In genomic region chr7:153401795-153402720, GRCh38 we compare ENCODE assay signal across 1 cellular context.
TF ChIP-seq lines count a peak whose summit lies in the region.

No MANE protein-coding gene starts in this region.

TF ChIP-seq in K562, 482 proteins besides CTCF, POLR2A, EP300 and RAD21 (continued from another document):
- TF ChIP-seq ZNF445 (CRISPR knock-in tag; IDR thresholded peaks at IDR 0.05; ENCODE audit: low read depth) (no peak), HNRNPK (IDR thresholded peaks at IDR 0.05; ENCODE audit: low read depth, low read length, poor library complexity, severe bottlenecking) (no peak)
- TF ChIP-seq, protein P1, sequence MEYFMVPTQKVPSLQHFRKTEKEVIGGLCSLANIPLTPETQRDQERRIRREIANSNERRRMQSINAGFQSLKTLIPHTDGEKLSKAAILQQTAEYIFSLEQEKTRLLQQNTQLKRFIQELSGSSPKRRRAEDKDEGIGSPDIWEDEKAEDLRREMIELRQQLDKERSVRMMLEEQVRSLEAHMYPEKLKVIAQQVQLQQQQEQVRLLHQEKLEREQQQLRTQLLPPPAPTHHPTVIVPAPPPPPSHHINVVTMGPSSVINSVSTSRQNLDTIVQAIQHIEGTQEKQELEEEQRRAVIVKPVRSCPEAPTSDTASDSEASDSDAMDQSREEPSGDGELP (CRISPR knock-in tag; IDR thresholded peaks at IDR 0.05; ENCODE audit: borderline replicate concordance), result no peak
